In the genomic region with DNA sequence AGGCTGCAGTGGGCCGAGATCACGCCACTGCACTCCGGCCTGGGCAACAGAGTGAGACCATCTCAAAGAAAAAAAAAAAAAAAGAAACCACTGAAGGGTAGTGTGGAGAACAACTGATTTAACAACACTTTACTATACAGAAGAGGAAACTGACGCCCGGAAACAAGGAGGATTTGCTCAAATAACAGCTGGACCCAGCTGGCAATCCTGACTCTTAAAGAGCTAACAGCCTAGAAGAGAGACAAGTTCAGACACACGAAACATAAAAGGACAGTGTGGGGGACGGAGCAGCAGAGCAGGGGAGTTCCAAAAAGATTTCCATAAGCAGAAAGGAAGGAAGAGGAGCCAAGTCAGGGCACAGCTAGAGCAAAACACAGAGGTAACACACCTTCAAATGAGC, we compare ENCODE assay signal across 15 cellular contexts.
"Had no signal": no experiment of that assay in that cellular context is flagged by ENCODE, and none has a peak within 500 bp of the region (broad histone marks: within the 10 kb centered on the region; RNA-seq: fewer than 3 reads in every experiment).

No MANE protein-coding gene starts in this region.

- ATAC-seq: foreskin keratinocyte; natural killer cell treated with Interleukin-12 subunit alpha and Interleukin-12 subunit beta and Interleukin-15 and Interleukin-18, amount 100 ng/mL, for 72 hours; stimulated activated naive CD8-positive, alpha-beta T cell treated with anti-CD3 and anti-CD28 coated beads, Interleukin-15, amount 100 ng/mL, for 72 hours had no signal

- H3K9me3 ChIP-seq: esophagus muscularis mucosa had no signal

- H3K27me3 ChIP-seq: esophagus muscularis mucosa, foreskin keratinocyte, hepatocyte had no signal

- H3K4me1 ChIP-seq: foreskin keratinocyte had no signal

- H2AFZ ChIP-seq: hepatocyte had no signal

- H3K4me3 ChIP-seq: esophagus muscularis mucosa, hepatocyte, skin epidermis had no signal

- FAIRE-seq: bronchial epithelial cell, urothelium cell line had no signal

- H3K4me2 ChIP-seq: hepatocyte had no signal

- DNase-seq: activated CD4-positive, alpha-beta T cell treated with anti-CD3 and anti-CD28 coated beads, Interleukin-2, amount 50 U/mL, for 48 hours; activated CD4-positive, CD25-positive, alpha-beta regulatory T cell treated with anti-CD3 and anti-CD28 coated beads, Interleukin-2, amount 50 U/mL, for 72 hours; activated gamma-delta T cell; activated naive CD8-positive, alpha-beta T cell treated with anti-CD3 and anti-CD28 coated beads, Interleukin-2, amount 10 ng/mL, durations not matched to agents 7 days and 5 days; aorta; foreskin keratinocyte; occipital lobe; stimulated activated CD4-positive, alpha-beta T cell treated with anti-CD3 and anti-CD28 coated beads, Interleukin-4, amount 100 ng/mL, for 4 hours; stimulated activated naive CD8-positive, alpha-beta T cell treated with anti-CD3 and anti-CD28 coated beads, Interleukin-15, amount 100 ng/mL, for 72 hours had no signal

- H3K27ac ChIP-seq: foreskin keratinocyte, hepatocyte had no signal
